In genomic region chr20:50709574-50709973, GRCh38 we compare ENCODE assay signal across 15 cellular contexts. TPM values are rescaled to one million over a fixed set of nuclear protein-coding genes. Genes with fewer than 3 reads are reported as not detected.
DNase-seq lines count a peak whose midpoint lies in the region; ATAC-seq and TF ChIP-seq lines count a peak whose summit lies in the region.
"Had no signal": no experiment of that assay in that cellular context is flagged by ENCODE, and none has a peak within 500 bp of the region (broad histone marks: within the 10 kb centered on the region; RNA-seq: fewer than 3 reads in every experiment).

No MANE protein-coding gene starts in this region.

- H3K23ac ChIP-seq in mesendoderm (ENCODE audit: low read length) = no peak overlapping the region

- DNase-seq in natural killer cell treated with Interleukin-12 subunit alpha and Interleukin-12 subunit beta and Interleukin-15 and Interleukin-18, amount 100 ng/mL, for 72 hours (ENCODE audit: low spot score) = peak; percentile 15
- no peak for DNase-seq in natural killer cell
- no peak for DNase-seq in Panc1 (ENCODE audit: low read depth, low spot score)
- DNase-seq in T-helper 9 cell = no peak
- no peak for DNase-seq in mesendoderm
- no peak for DNase-seq in Caco-2
- DNase-seq: 8988T; C1 segment of cervical spinal cord; CD4-positive, CD25-positive, alpha-beta regulatory T cell; CD8-positive, alpha-beta memory T cell; COR-L47; GM23248 had no signal

- POLR2A ChIA-PET in Panc1 (lab: Charles Lee) = no interaction called here
- POLR2A ChIA-PET in Caco-2 (lab: Charles Lee) = no interaction called here

- no peak overlapping the region for H3K4ac ChIP-seq in mesendoderm (ENCODE audit: low read depth, low read length)

- WGBS in mesendoderm (ENCODE audit: extremely low coverage, insufficient coverage, low lambda C conversion rate) = no CpG with 5 or more reads among the region's 5 CpGs

- no peak overlapping the region for H3K9ac ChIP-seq in mesendoderm (ENCODE audit: low read length)

- H3K27me3 ChIP-seq in Panc1 (ENCODE audit: control insufficient read depth, insufficient read depth, low read length) (no peaks in the 10 kb centered on the region), neutrophil (no peaks in the 10 kb centered on the region), mesendoderm (ENCODE audit: insufficient read depth, low read length, poor library complexity) (no peaks in the 10 kb centered on the region), Caco-2 (replicated peaks; ENCODE audit: control insufficient read depth, insufficient read depth, low read length) (no peaks in the 10 kb centered on the region)

- H3K79me1 ChIP-seq in mesendoderm (ENCODE audit: low read length) = no peaks in the 10 kb centered on the region

- no peak overlapping the region for H3K56ac ChIP-seq in mesendoderm (ENCODE audit: low read length)

- H4K8ac ChIP-seq in mesendoderm (ENCODE audit: low read depth, low read length) = no peak overlapping the region

- no peak overlapping the region for H3K4me2 ChIP-seq in mesendoderm (ENCODE audit: low read length)

- H3K27ac Mint-ChIP-seq in natural killer cell treated with Interleukin-12 subunit alpha and Interleukin-12 subunit beta and Interleukin-15 and Interleukin-18, amount 100 ng/mL, for 72 hours = no peak overlapping the region
- H3K27ac Mint-ChIP-seq in natural killer cell = no peak overlapping the region
- no peak overlapping the region for H3K27ac Mint-ChIP-seq in Caco-2 (ENCODE audit: unreplicated experiment)
- H3K27ac Mint-ChIP-seq: B cell; CD4-positive, CD25-positive, alpha-beta regulatory T cell; CD8-positive, alpha-beta memory T cell had no signal

- H3K4me3 Mint-ChIP-seq in natural killer cell treated with Interleukin-12 subunit alpha and Interleukin-12 subunit beta and Interleukin-15 and Interleukin-18, amount 100 ng/mL, for 72 hours = no peak overlapping the region
- no peak overlapping the region for H3K4me3 Mint-ChIP-seq in natural killer cell
- H3K4me3 Mint-ChIP-seq in Caco-2 (ENCODE audit: unreplicated experiment) = no peak overlapping the region
- H3K4me3 Mint-ChIP-seq: B cell; CD4-positive, CD25-positive, alpha-beta regulatory T cell; CD8-positive, alpha-beta memory T cell had no signal

- BruUV-seq in Panc1 (replicated peaks; lab: Mats Ljungman, UMichigan) = no TSS peak
- BruUV-seq in Caco-2 (replicated peaks; lab: Mats Ljungman, UMichigan) = no TSS peak

- no peaks in the 10 kb centered on the region for H3K36me3 ChIP-seq in Panc1 (ENCODE audit: control insufficient read depth, insufficient read depth, low read length)
- H3K36me3 ChIP-seq in neutrophil = no peaks in the 10 kb centered on the region
- H3K36me3 ChIP-seq in mesendoderm (ENCODE audit: control insufficient read depth, insufficient read depth, low read length) = no peaks in the 10 kb centered on the region
- H3K36me3 ChIP-seq in Caco-2 (ENCODE audit: control insufficient read depth, insufficient read depth, low read length) = no peaks in the 10 kb centered on the region
- H3K36me3 ChIP-seq: HAP-1 had no signal

- H3K4me1 ChIP-seq in Panc1 (ENCODE audit: control insufficient read depth, insufficient read depth, low read length) (peaks cover 41% of the 10 kb centered on the region), neutrophil (ENCODE audit: control insufficient read depth in 1 of 2, insufficient read depth in 1 of 2, low read depth in 1 of 2, low read length in 1 of 2) (peaks cover 49 to 58% of the 10 kb centered on the region in 2 experiments), mesendoderm (ENCODE audit: control insufficient read depth, low read depth, low read length) (peaks cover 1% of the 10 kb centered on the region), Caco-2 (peaks cover 74% of the 10 kb centered on the region)

- H2BK15ac ChIP-seq in mesendoderm (replicated peaks; ENCODE audit: low read depth) = no peak overlapping the region

- no peak overlapping the region for H3K4me3 ChIP-seq in Panc1 (ENCODE audit: low read depth in 2 of 2, low read length in 2 of 2)
- H3K4me3 ChIP-seq in neutrophil (ENCODE audit: low read depth in 1 of 2, low read length in 1 of 2) = no peak overlapping the region
- no peak overlapping the region for H3K4me3 ChIP-seq in mesendoderm (ENCODE audit: low read length)
- H3K4me3 ChIP-seq in Caco-2 (ENCODE audit: low read depth, low read length) = no peak overlapping the region
- H3K4me3 ChIP-seq: GM23248, HAP-1 had no signal

- H3K18ac ChIP-seq in mesendoderm (ENCODE audit: low read length) = no peak overlapping the region

- H3K4me1 Mint-ChIP-seq in natural killer cell treated with Interleukin-12 subunit alpha and Interleukin-12 subunit beta and Interleukin-15 and Interleukin-18, amount 100 ng/mL, for 72 hours (ENCODE audit: low read depth in 2 of 2) = no peaks in the 10 kb centered on the region
- no peaks in the 10 kb centered on the region for H3K4me1 Mint-ChIP-seq in natural killer cell
- H3K4me1 Mint-ChIP-seq in Caco-2 (ENCODE audit: low read depth, unreplicated experiment) = peaks cover 68% of the 10 kb centered on the region
- H3K4me1 Mint-ChIP-seq: B cell; CD4-positive, CD25-positive, alpha-beta regulatory T cell; CD8-positive, alpha-beta memory T cell had no signal

- no peak for ATAC-seq in natural killer cell treated with Interleukin-12 subunit alpha and Interleukin-12 subunit beta and Interleukin-15 and Interleukin-18, amount 100 ng/mL, for 72 hours
- ATAC-seq in natural killer cell = no peak
- no peak for ATAC-seq in Panc1

- no peaks in the 10 kb centered on the region for H3K79me2 ChIP-seq in mesendoderm (ENCODE audit: control insufficient read depth, insufficient read depth, low read length)

- no peak overlapping the region for H2BK5ac ChIP-seq in mesendoderm (ENCODE audit: low read length)

- CTCF ChIA-PET in Panc1 (lab: Charles Lee) (no interaction called here), Caco-2 (lab: Charles Lee) (interaction anchor here (0.6 kb wide), 1 partner anchor 112 kb away, joined by 6 read pairs; no protein-coding TSS in a partner anchor)

- H3K27me3 Mint-ChIP-seq in natural killer cell treated with Interleukin-12 subunit alpha and Interleukin-12 subunit beta and Interleukin-15 and Interleukin-18, amount 100 ng/mL, for 72 hours = peaks cover 19 to 61% of the 10 kb centered on the region in 2 donors
- H3K27me3 Mint-ChIP-seq in natural killer cell (ENCODE audit: low read depth in 2 of 2) (peaks cover 25 to 42% of the 10 kb centered on the region in 2 donors), Caco-2 (ENCODE audit: insufficient read depth, unreplicated experiment) (no peaks in the 10 kb centered on the region)

- H3K36me3 Mint-ChIP-seq in natural killer cell treated with Interleukin-12 subunit alpha and Interleukin-12 subunit beta and Interleukin-15 and Interleukin-18, amount 100 ng/mL, for 72 hours = no peaks in the 10 kb centered on the region
- no peaks in the 10 kb centered on the region for H3K36me3 Mint-ChIP-seq in natural killer cell
- peaks cover 13% of the 10 kb centered on the region for H3K36me3 Mint-ChIP-seq in Caco-2 (ENCODE audit: insufficient read depth, unreplicated experiment)
- H3K36me3 Mint-ChIP-seq: CD4-positive, CD25-positive, alpha-beta regulatory T cell had no signal

- H4K5ac ChIP-seq in mesendoderm (ENCODE audit: low read length) = no peak overlapping the region

- intact Hi-C loops in natural killer cell (cut with micrococcal nuclease) (no loop called here), Panc1 (cut with micrococcal nuclease; ENCODE audit: unreplicated experiment) (no loop called here), Caco-2 (cut with micrococcal nuclease; ENCODE audit: unreplicated experiment) (no loop called here)

- H3K9me3 Mint-ChIP-seq in natural killer cell treated with Interleukin-12 subunit alpha and Interleukin-12 subunit beta and Interleukin-15 and Interleukin-18, amount 100 ng/mL, for 72 hours = no peaks in the 10 kb centered on the region
- H3K9me3 Mint-ChIP-seq in natural killer cell (no peaks in the 10 kb centered on the region), Caco-2 (ENCODE audit: unreplicated experiment) (no peaks in the 10 kb centered on the region)
- H3K9me3 Mint-ChIP-seq: CD4-positive, CD25-positive, alpha-beta regulatory T cell; CD8-positive, alpha-beta memory T cell had no signal

- in situ Hi-C loops in Panc1 (cut with HindIII; ENCODE audit: low pct_unique_long_range_greater_than_20kb, low sequenced_read_pairs) = no loop called here

- H3K27ac ChIP-seq in Panc1 (ENCODE audit: low read length) (peak overlapping the region; percentile 69), neutrophil (peak overlapping the region; percentile 94), mesendoderm (ENCODE audit: low read depth, low read length) (no peak overlapping the region)

- H2AK5ac ChIP-seq in mesendoderm (ENCODE audit: low read length) = no peak overlapping the region

- TF ChIP-seq CTCF in natural killer cell (IDR thresholded peaks at IDR 0.05) (no peak), Panc1 (IDR thresholded peaks at IDR 0.05) (no peak), neutrophil (IDR thresholded peaks at IDR 0.05) (no peak), Caco-2 (IDR thresholded peaks at IDR 0.05; ENCODE audit: insufficient read depth in 1 of 2, low read depth in 1 of 2, low read length in 1 of 2, severe bottlenecking in 1 of 2, unreplicated experiment in 1 of 2) (no peak)

- H2BK120ac ChIP-seq in mesendoderm (ENCODE audit: low read depth, low read length) = no peak overlapping the region

- H3K9me3 ChIP-seq in Panc1 (ENCODE audit: control insufficient read depth, insufficient read depth, low read depth, low read length) (no peaks in the 10 kb centered on the region), neutrophil (no peaks in the 10 kb centered on the region), Caco-2 (no peaks in the 10 kb centered on the region)
- H3K9me3 ChIP-seq: HAP-1 had no signal

RNA-seq across cellular contexts. Expression of gene RIPOR3, which starts 18.2 kb away (rescaled TPM):
- total RNA-seq in natural killer cell treated with Interleukin-12 subunit alpha and Interleukin-12 subunit beta and Interleukin-15 and Interleukin-18, amount 100 ng/mL, for 72 hours = not detected
- total RNA-seq in natural killer cell (under 1 TPM in 1 of 3 donors, not detected in 2; 0.45 TPM), Panc1 (2021; ENCODE audit: unreplicated experiment) (92.5 TPM), Caco-2 (2022) (0.18 and 0.67 TPM in 2 replicates)
- polyA plus RNA-seq in Panc1 (2012; ENCODE audit: insufficient read length) = 97.9 TPM
- polyA plus RNA-seq in mesendoderm (2013, experiment 1 of 2) = 0.06 TPM
- polyA plus RNA-seq in mesendoderm (2013, experiment 2 of 2) = 0.11 TPM
- total RNA-seq: CD8-positive, alpha-beta memory T cell; GM23248 had no signal

RNA-seq across cellular contexts. Expression of gene PARD6B, which starts 21.8 kb away (rescaled TPM):
- total RNA-seq in natural killer cell treated with Interleukin-12 subunit alpha and Interleukin-12 subunit beta and Interleukin-15 and Interleukin-18, amount 100 ng/mL, for 72 hours = 1 to 10 TPM; 3.8 to 4.1 TPM
- total RNA-seq in natural killer cell (1 to 10 TPM; 1.5 to 5.0 (median 4.1) TPM), Panc1 (2021; ENCODE audit: unreplicated experiment) (132 TPM), Caco-2 (2022) (153 and 156 TPM in 2 replicates)
- 11.2 TPM for polyA plus RNA-seq in Panc1 (2012; ENCODE audit: insufficient read length)
- 4.0 TPM for polyA plus RNA-seq in mesendoderm (2013, experiment 1 of 2)
- 3.9 TPM for polyA plus RNA-seq in mesendoderm (2013, experiment 2 of 2)
- total RNA-seq: GM23248 had no signal

Comparison
In these comparisons a context has a peak if more than half of its experiments do, and no peak if none do; other contexts are left out.
1. RNA of gene RIPOR3, which starts 18.2 kb away (total RNA-seq): 92.5 TPM in Panc1 (single experiment); 0.18 to 0.67 TPM in Caco-2, 0.45 TPM in natural killer cell and not detected in natural killer cell treated with Interleukin-12 subunit alpha and Interleukin-12 subunit beta and Interleukin-15 and Interleukin-18, amount 100 ng/mL, for 72 hours; every median in the first group is over 10 times any median in the second.
2. RNA of gene PARD6B, which starts 21.8 kb away (total RNA-seq): 153 to 156 TPM in Caco-2 and 132 TPM in Panc1 (single experiment); 3.8 to 4.1 TPM in natural killer cell treated with Interleukin-12 subunit alpha and Interleukin-12 subunit beta and Interleukin-15 and Interleukin-18, amount 100 ng/mL, for 72 hours and 1.5 to 5.0 TPM in natural killer cell; every median in the first group is over 10 times any median in the second.